7 cellular contexts compared by ENCODE assay signal in the genomic region with DNA sequence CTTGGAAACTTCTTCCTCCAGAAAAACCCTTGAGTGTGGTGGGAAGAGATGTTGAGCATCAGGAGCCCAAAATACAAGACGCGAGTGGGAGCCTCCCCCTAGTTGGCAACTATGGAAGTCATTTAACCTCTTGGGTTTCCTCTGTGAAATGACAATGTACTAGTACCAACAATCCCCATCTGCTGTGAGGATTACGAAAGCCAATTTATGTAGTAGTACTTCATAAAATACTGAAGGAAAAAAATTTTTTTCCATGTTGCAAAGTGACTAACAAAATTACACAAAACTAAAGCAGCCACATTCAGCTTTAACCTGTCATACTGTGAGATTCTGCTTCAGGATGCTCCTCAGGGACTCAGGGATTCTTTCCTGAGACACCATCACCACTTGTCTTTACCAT. TPM values are rescaled to one million over a fixed set of nuclear protein-coding genes. Genes with fewer than 3 reads are reported as not detected.
A peak's percentile ranks its signal among the peaks of the same experiment; 100 is the strongest.
DNase-seq lines count a peak whose midpoint lies in the region; FAIRE-seq and TF ChIP-seq lines count a peak whose summit lies in the region.

No MANE protein-coding gene starts in this region.

- no peaks in the 10 kb centered on the region for H3K9me3 ChIP-seq in thyroid gland

- WGBS in thyroid gland, 2 donors = 17 to 18% methylated on average over 3 of the region's 3 CpGs

- no peak for TF ChIP-seq CTCF in NB4 (IDR thresholded peaks at IDR 0.05; ENCODE audit: low read depth, low read length)
- TF ChIP-seq CTCF in astrocyte of the cerebellum (IDR thresholded peaks at IDR 0.05; ENCODE audit: low read depth, low read length, missing control alignments) = no peak
- TF ChIP-seq CTCF in kidney epithelial cell (IDR thresholded peaks at IDR 0.05; ENCODE audit: insufficient read depth, low read length, poor library complexity, severe bottlenecking) = no peak
- TF ChIP-seq CTCF in thyroid gland (IDR thresholded peaks at IDR 0.05) = no peak

- intact Hi-C loops in thyroid gland (cut with DNase I) = no loop called here

- DNase-seq in GM04503 (ENCODE audit: low read depth) (peak; percentile 20), NB4 (ENCODE audit: low read depth) (peak; percentile 53), astrocyte of the cerebellum (ENCODE audit: low read depth) (no peak), kidney epithelial cell (ENCODE audit: low read depth) (no peak), thyroid gland (no peak), RCC 7860 (ENCODE audit: low spot score) (no peak), UCSD-AML1 (lab: John Stamatoyannopoulos, UW; ENCODE audit: unreplicated experiment) (no peak)

- H3K4me3 ChIP-seq in NB4 (ENCODE audit: low read depth, low read length) (peak overlapping the region; percentile 68), astrocyte of the cerebellum (ENCODE audit: low read depth, low read length) (peak overlapping the region; percentile 98), kidney epithelial cell (ENCODE audit: low read depth, low read length) (peak overlapping the region; percentile 93), thyroid gland (replicated peaks in 1 of 3) (peak overlapping the region in 2 of 3 donors; percentile 56 to 82)

- peak overlapping the region; percentile 35 to 54 (median 41) for H3K27ac ChIP-seq in thyroid gland

- no peak for FAIRE-seq in RCC 7860 (lab: Jason Lieb, UNC)

- no peaks in the 10 kb centered on the region for H3K27me3 ChIP-seq in kidney epithelial cell (ENCODE audit: control insufficient read depth, insufficient read depth, low read length)
- H3K27me3 ChIP-seq in thyroid gland = no peaks in the 10 kb centered on the region

- TF ChIP-seq POLR2A in NB4 (IDR thresholded peaks at IDR 0.05; ENCODE audit: extremely low read depth, insufficient read length) (no peak), thyroid gland (IDR thresholded peaks at IDR 0.05) (no peak)

- in situ Hi-C loops in astrocyte of the cerebellum (cut with HindIII; ENCODE audit: low sequenced_read_pairs) = no loop called here

- H3K36me3 ChIP-seq in kidney epithelial cell (ENCODE audit: control insufficient read depth, insufficient read depth, low read length) (no peaks in the 10 kb centered on the region), thyroid gland (peaks cover 0 to 7% of the 10 kb centered on the region in 2 donors)

- peaks cover 17 to 19% of the 10 kb centered on the region in 2 donors for H3K4me1 ChIP-seq in thyroid gland

RNA-seq across cellular contexts. Expression of a gene that starts 0.6 kb away (rescaled TPM):
- 16.2 and 21.6 TPM in 2 replicates for total RNA-seq in kidney epithelial cell
- total RNA-seq in thyroid gland = 10 to 100 TPM; 15.5 to 25.0 (median 20.9) TPM

RNA-seq across cellular contexts. Expression of a gene that starts 36.7 kb away (rescaled TPM):
- total RNA-seq in kidney epithelial cell (160 and 163 TPM in 2 replicates), thyroid gland (100 to 1,000 TPM; 161 to 206 (median 202) TPM)

RNA-seq across cellular contexts. Expression of a gene that starts 37.2 kb away (rescaled TPM):
- 14.9 and 16.1 TPM in 2 replicates for total RNA-seq in kidney epithelial cell
- 10 to 100 TPM; 18.1 to 21.6 (median 19.3) TPM for total RNA-seq in thyroid gland

RNA-seq across cellular contexts. Expression of a gene that starts 42.2 kb away (rescaled TPM):
- not detected in 2 replicates for total RNA-seq in kidney epithelial cell
- under 1 TPM in 3 of 4 donors, not detected in 1; 0.27 to 0.54 (median 0.44) TPM for total RNA-seq in thyroid gland

Comparison
In these comparisons a context has a peak if more than half of its experiments do, and no peak if none do; other contexts are left out.
1. DNase-seq: peak in GM04503 (single experiment) and NB4 (single experiment); none in astrocyte of the cerebellum (single experiment), kidney epithelial cell (single experiment), thyroid gland (0 of 2), RCC 7860 (single experiment) and UCSD-AML1 (single experiment).
2. Peak in every context shown above with its lines, with median percentiles within 50 percentile points of each other: H3K4me3 ChIP-seq.